ENCODE assay signal across 8 cellular contexts in the genomic region with DNA sequence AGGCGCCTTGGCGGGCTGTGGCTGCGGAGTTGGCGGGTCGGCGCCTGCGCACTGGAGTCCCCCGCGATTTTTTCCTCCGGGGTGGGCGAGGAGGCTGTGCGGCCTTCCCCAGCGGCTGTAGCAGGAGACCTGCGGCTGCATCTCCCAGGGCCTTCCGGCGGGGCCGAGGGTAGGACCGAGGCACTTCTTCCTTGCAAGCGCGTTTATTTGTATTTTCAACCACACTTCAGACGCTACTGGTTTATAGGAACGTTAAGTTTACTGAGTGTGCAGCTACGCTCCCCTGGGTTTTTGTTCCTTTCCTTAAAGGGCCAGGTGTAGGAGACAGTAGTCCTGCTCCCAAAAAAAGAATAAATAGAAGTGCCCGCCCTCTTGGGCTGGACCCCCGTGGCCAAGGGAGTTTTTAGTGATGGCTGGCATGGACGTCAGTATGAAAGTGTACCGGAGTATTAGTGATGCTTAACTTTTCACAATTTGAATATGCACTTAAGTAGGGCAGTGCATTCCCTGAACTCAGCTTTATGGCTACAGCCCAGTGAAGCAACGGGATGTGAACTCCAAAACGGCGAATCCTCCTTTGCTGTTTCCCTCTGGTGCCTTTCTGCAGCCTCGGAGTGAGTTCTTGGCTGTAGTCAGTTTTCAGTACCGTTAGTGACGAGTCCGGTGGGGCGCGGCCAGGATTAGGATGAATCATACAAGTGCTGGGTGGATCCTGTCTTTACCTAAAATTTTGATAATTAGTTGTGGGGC. TPM values are rescaled to one million over a fixed set of nuclear protein-coding genes. Genes with fewer than 3 reads are reported as not detected.
A peak's percentile ranks its signal among the peaks of the same experiment; 100 is the strongest.
DNase-seq lines count a peak whose midpoint lies in the region; ATAC-seq, FAIRE-seq and TF ChIP-seq lines count a peak whose summit lies in the region.

No MANE protein-coding gene starts in this region.

- H3K27me3 Mint-ChIP-seq in mesothelial cell of epicardium (ENCODE audit: low read depth), result no peaks in the 10 kb centered on the region

- ATAC-seq in HG03354 (IDR thresholded peaks at IDR 0.05; ENCODE audit: poor library complexity, severe bottlenecking, unreplicated experiment), result peak; percentile 29

- TF ChIP-seq POLR2A in GM18951 (IDR thresholded peaks at IDR 0.05; ENCODE audit: extremely low read depth, insufficient read depth, insufficient read length), result peak; percentile 74

- peak overlapping the region; percentile 99 for H3K27ac Mint-ChIP-seq in mesothelial cell of epicardium

- in situ Hi-C loops in GM18951 (cut with MboI; ENCODE audit: low sequenced_read_pairs, unreplicated experiment), result loop anchor here (25.0 kb wide), 1 partner anchor 1278 kb away; no protein-coding TSS in a partner anchor

- TF ChIP-seq CTCF in AG09319 (IDR thresholded peaks at IDR 0.05; ENCODE audit: low read depth, low read length) (no peak), mesothelial cell of epicardium (IDR thresholded peaks at IDR 0.05; ENCODE audit: unreplicated experiment) (no peak)

- DNase-seq in AG09319 (ENCODE audit: extremely low read depth, low read depth), result peak; percentile 52
- peak; percentile 79 for DNase-seq in NOMO-1 treated with DMSO at 0.1 percent for 48 hours (lab: John Stamatoyannopoulos, UW; ENCODE audit: unreplicated experiment)
- peak; percentile 91 for DNase-seq in activated CD8-positive, alpha-beta memory T cell treated with anti-CD3 and anti-CD28 coated beads, Interleukin-2, amount 50 U/mL, for 4 hours
- peak; percentile 95 to 98 for DNase-seq in mesothelial cell of epicardium (ENCODE audit: low spot score in 2 of 2, unreplicated experiment in 2 of 2)
- DNase-seq in stimulated activated CD8-positive, alpha-beta memory T cell treated with anti-CD3 and anti-CD28 coated beads, Interleukin-15, amount 100 ng/mL, for 4 hours (ENCODE audit: low read depth in 2 of 2), result peak; percentile 38 to 87

- peak; percentile 61 for FAIRE-seq in endometrium (lab: Jason Lieb, UNC)

- H3K36me3 Mint-ChIP-seq in mesothelial cell of epicardium, result peaks cover 5% of the 10 kb centered on the region

- peak overlapping the region; percentile 94 for H3K4me3 Mint-ChIP-seq in mesothelial cell of epicardium

- peaks cover 36% of the 10 kb centered on the region for H3K4me1 Mint-ChIP-seq in mesothelial cell of epicardium

- H3K9me3 Mint-ChIP-seq in mesothelial cell of epicardium, result no peaks in the 10 kb centered on the region

RNA-seq across cellular contexts. Expression of a gene that starts 1.0 kb away (rescaled TPM):
- total RNA-seq in mesothelial cell of epicardium, result 16.6 to 17.7 TPM (median 17.1 TPM) in 3 replicates

RNA-seq across cellular contexts. Expression of a gene that starts 18.7 kb away (rescaled TPM):
- total RNA-seq in mesothelial cell of epicardium, result 14.8 to 17.0 TPM (median 16.5 TPM) in 3 replicates

Comparison
In these comparisons a context has a peak if more than half of its experiments do, and no peak if none do; other contexts are left out.
1. Peak in every context shown above with its lines: DNase-seq and ATAC-seq.